22 cellular contexts compared by ENCODE assay signal in genomic region chr18:45399146-45399545, GRCh38.
DNase-seq lines count a peak whose midpoint lies in the region; ATAC-seq and TF ChIP-seq lines count a peak whose summit lies in the region.
"Had no signal": no experiment of that assay in that cellular context is flagged by ENCODE, and none has a peak within 500 bp of the region (broad histone marks: within the 10 kb centered on the region; RNA-seq: fewer than 3 reads in every experiment).

No MANE protein-coding gene starts in this region.

- no peaks in the 10 kb centered on the region for H3K27me3 ChIP-seq in Karpas-422 (ENCODE audit: low read length)
- no peaks in the 10 kb centered on the region for H3K27me3 ChIP-seq in SJSA1 (replicated peaks)
- H3K27me3 ChIP-seq in lower lobe of right lung (ENCODE audit: low read depth): no peaks in the 10 kb centered on the region
- H3K27me3 ChIP-seq in upper lobe of right lung: no peaks in the 10 kb centered on the region

- H3K9me3 ChIP-seq in Karpas-422 (ENCODE audit: low read length): no peaks in the 10 kb centered on the region
- H3K9me3 ChIP-seq in SJSA1 (replicated peaks): no peaks in the 10 kb centered on the region
- H3K9me3 ChIP-seq in lower lobe of right lung: no peaks in the 10 kb centered on the region
- no peaks in the 10 kb centered on the region for H3K9me3 ChIP-seq in upper lobe of right lung
- H3K9me3 ChIP-seq: HAP-1 had no signal

- POLR2A ChIA-PET in GM10248 (lab: Yijun Ruan, JAX): no interaction called here

- H3K27ac ChIP-seq in Karpas-422 (ENCODE audit: low read length) (no peak overlapping the region), SJSA1 (peak overlapping the region; percentile 50), lower lobe of right lung (no peak overlapping the region), upper lobe of right lung (no peak overlapping the region)

- CTCF ChIA-PET in GM10248 (lab: Yijun Ruan, JAX): interaction anchor here (1.7 kb wide), 1 partner anchor 10 kb away, joined by 5 read pairs; no protein-coding TSS in a partner anchor

- H3K9ac ChIP-seq in Karpas-422 (ENCODE audit: low read length): peak overlapping the region; percentile 23; the same call in 1 of the 2 replicates

- peak overlapping the region; percentile 50 for H3K4me2 ChIP-seq in Karpas-422 (ENCODE audit: low read depth, low read length, poor library complexity, severe bottlenecking)

- H3K79me2 ChIP-seq in Karpas-422 (ENCODE audit: low read length): no peaks in the 10 kb centered on the region

- peaks cover 20% of the 10 kb centered on the region for H3K4me1 ChIP-seq in Karpas-422 (ENCODE audit: low read length)
- peaks cover 60% of the 10 kb centered on the region for H3K4me1 ChIP-seq in SJSA1 (replicated peaks)
- no peaks in the 10 kb centered on the region for H3K4me1 ChIP-seq in lower lobe of right lung
- H3K4me1 ChIP-seq in upper lobe of right lung: no peaks in the 10 kb centered on the region
- H3K4me1 ChIP-seq: HAP-1 had no signal

- no peak for DNase-seq in Karpas-422
- no peak for DNase-seq in SJSA1 (ENCODE audit: low read depth in 1 of 2, low spot score in 2 of 2)
- DNase-seq in lower lobe of right lung: no peak
- DNase-seq in upper lobe of right lung: no peak
- no peak for DNase-seq in middle frontal gyrus (ENCODE audit: extremely low spot score, low spot score)
- DNase-seq in GM10248 (ENCODE audit: extremely low spot score): no peak
- no peak for DNase-seq in iPS-NIHi11 (ENCODE audit: low spot score)
- DNase-seq in AG08395 (ENCODE audit: low spot score): no peak
- DNase-seq: ACHN; AML-193; C1 segment of cervical spinal cord; CD4-positive, CD25-positive, alpha-beta regulatory T cell; CD8-positive, alpha-beta memory T cell; COR-L47; DMS 273 treated with DMSO at 0.1 percent for 48 hours; DMS53; DND-41; EL; GOT3; KBM-7 had no signal

- no peaks in the 10 kb centered on the region for H3K9me2 ChIP-seq in Karpas-422 (replicated peaks; ENCODE audit: insufficient read depth, low read length)

- H4K20me1 ChIP-seq in Karpas-422 (ENCODE audit: insufficient read depth, low read depth, low read length): no peaks in the 10 kb centered on the region

- no peaks in the 10 kb centered on the region for H3K36me3 ChIP-seq in Karpas-422 (ENCODE audit: insufficient read depth, low read length)
- H3K36me3 ChIP-seq in SJSA1: no peaks in the 10 kb centered on the region
- no peaks in the 10 kb centered on the region for H3K36me3 ChIP-seq in lower lobe of right lung
- H3K36me3 ChIP-seq in upper lobe of right lung: no peaks in the 10 kb centered on the region
- H3K36me3 ChIP-seq: HAP-1 had no signal

- intact Hi-C loops in lower lobe of right lung (cut with DNase I) (no loop called here), upper lobe of right lung (cut with DNase I) (no loop called here)

- no peak overlapping the region for H2AFZ ChIP-seq in Karpas-422 (ENCODE audit: low read length)

- ATAC-seq in lower lobe of right lung: peak; percentile 56 to 58
- ATAC-seq in upper lobe of right lung: peak; percentile 82
- ATAC-seq: HepG2 had no signal

- H3K4me3 ChIP-seq in Karpas-422 (ENCODE audit: low read length): no peak overlapping the region
- H3K4me3 ChIP-seq in SJSA1: no peak overlapping the region
- H3K4me3 ChIP-seq in lower lobe of right lung: no peak overlapping the region
- no peak overlapping the region for H3K4me3 ChIP-seq in upper lobe of right lung
- H3K4me3 ChIP-seq: HAP-1 had no signal

- TF ChIP-seq CTCF in lower lobe of right lung (IDR thresholded peaks at IDR 0.05): no peak
- TF ChIP-seq CTCF in upper lobe of right lung (IDR thresholded peaks at IDR 0.05): no peak
- no peak for TF ChIP-seq CTCF in GM10248 (IDR thresholded peaks at IDR 0.05; ENCODE audit: control extremely low read depth, extremely low read depth, low read depth, missing control alignments)
